In the genomic region with DNA sequence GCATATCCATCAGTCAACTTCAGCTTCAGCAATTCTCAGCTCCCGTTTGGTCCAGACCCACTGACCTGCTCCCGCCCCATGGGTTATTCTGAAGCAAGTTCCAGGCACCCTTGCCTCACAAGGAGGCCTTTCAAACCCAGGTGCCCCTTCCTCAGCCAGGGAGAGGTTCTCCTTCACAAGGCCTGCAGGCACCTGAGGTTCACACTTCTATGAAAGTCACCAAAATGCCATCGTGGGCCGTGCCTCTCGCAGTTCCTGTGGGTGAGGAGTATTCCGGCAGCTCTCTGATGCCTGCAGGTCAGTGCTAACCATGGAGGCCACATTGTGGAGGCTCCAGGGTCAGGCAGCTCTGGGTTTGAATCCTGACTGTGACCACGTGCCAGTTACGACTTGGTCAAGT, we compare ENCODE assay signal across 26 cellular contexts.
"Had no signal": no experiment of that assay in that cellular context is flagged by ENCODE, and none has a peak within 500 bp of the region (broad histone marks: within the 10 kb centered on the region; RNA-seq: fewer than 3 reads in every experiment).

No MANE protein-coding gene starts in this region.

- H3K27ac Mint-ChIP-seq: activated CD4-positive, alpha-beta T cell treated with anti-CD3 and anti-CD28 coated beads, Interleukin-2, amount 10 ng/mL, durations not matched to agents 24 days and 14 days; activated CD8-positive, alpha-beta memory T cell treated with anti-CD3 and anti-CD28 coated beads, Interleukin-2, amount 10 ng/mL, durations not matched to agents 7 days and 5 days; activated naive CD4-positive, alpha-beta T cell treated with anti-CD3 and anti-CD28 coated beads, Interleukin-2, amount 50 U/mL, for 72 hours; activated naive CD8-positive, alpha-beta T cell treated with anti-CD3 and anti-CD28 coated beads, Interleukin-2, amount 50 U/mL, for 24 hours; T-helper 1 cell treated with Interleukin-12 subunit alpha and Interleukin-12 subunit beta and Interleukin-4 antibody, amounts not matched to agents 30 μg/mL and 1 μg/mL, for 36 hours; WTC11 had no signal

- H3K36me3 Mint-ChIP-seq: activated CD8-positive, alpha-beta memory T cell treated with anti-CD3 and anti-CD28 coated beads, Interleukin-2, amount 10 ng/mL, durations not matched to agents 7 days and 5 days; activated naive CD4-positive, alpha-beta T cell treated with anti-CD3 and anti-CD28 coated beads, Interleukin-2, amount 50 U/mL, for 72 hours; WTC11 had no signal

- DNase-seq: activated CD4-positive, alpha-beta T cell treated with anti-CD3 and anti-CD28 coated beads for 1 hour; activated CD4-positive, alpha-beta T cell treated with anti-CD3 and anti-CD28 coated beads, Interleukin-2, amount 10 ng/mL, durations not matched to agents 24 days and 14 days; activated CD4-positive, alpha-beta T cell treated with anti-CD3 and anti-CD28 coated beads, Interleukin-2, amount 50 U/mL, for 48 hours; activated CD8-positive, alpha-beta memory T cell treated with anti-CD3 and anti-CD28 coated beads, Interleukin-2, amount 10 ng/mL, durations not matched to agents 7 days and 5 days; activated effector memory CD4-positive, alpha-beta T cell treated with anti-CD3 and anti-CD28 coated beads, Interleukin-2, amount 50 U/mL, for 16 hours; activated naive CD4-positive, alpha-beta T cell treated with Interleukin-2 at 50 U/mL for 16 hours; activated naive CD8-positive, alpha-beta T cell treated with anti-CD3 and anti-CD28 coated beads, Interleukin-2, amount 50 U/mL, for 24 hours; activated T-cell treated with anti-CD3 and anti-CD28 coated beads, Interleukin-2, amount 50 U/mL, for 4 hours; amniotic stem cell; body of pancreas; central memory CD4-positive, alpha-beta T cell; NCI-H1930; NCI-H2107; NCI-H2171 treated with DMSO at 0.1 percent for 48 hours; NCI-H345; NCI-H510A; NCI-H526 treated with DMSO at 0.1 percent for 48 hours; NCI-H82; PC-3; SHP77; T-helper 9 cell had no signal

- H3K9me3 Mint-ChIP-seq: activated CD4-positive, alpha-beta T cell treated with anti-CD3 and anti-CD28 coated beads, Interleukin-2, amount 10 ng/mL, durations not matched to agents 24 days and 14 days; activated naive CD4-positive, alpha-beta T cell treated with anti-CD3 and anti-CD28 coated beads, Interleukin-2, amount 50 U/mL, for 72 hours; activated naive CD8-positive, alpha-beta T cell treated with anti-CD3 and anti-CD28 coated beads, Interleukin-2, amount 50 U/mL, for 24 hours; activated T-cell treated with anti-CD3 and anti-CD28 coated beads, Interleukin-2, amount 50 U/mL, for 4 hours; T-helper 1 cell treated with Interleukin-12 subunit alpha and Interleukin-12 subunit beta and Interleukin-4 antibody, amounts not matched to agents 30 μg/mL and 1 μg/mL, for 36 hours; WTC11 had no signal

- H3K27me3 Mint-ChIP-seq: activated naive CD8-positive, alpha-beta T cell treated with anti-CD3 and anti-CD28 coated beads, Interleukin-2, amount 50 U/mL, for 24 hours had no signal

- H3K4me1 Mint-ChIP-seq: activated CD4-positive, alpha-beta T cell treated with anti-CD3 and anti-CD28 coated beads, Interleukin-2, amount 10 ng/mL, durations not matched to agents 24 days and 14 days had no signal

- H3K4me3 ChIP-seq: ascending aorta, body of pancreas, SJSA1 had no signal

- H3K27me3 ChIP-seq: ascending aorta, body of pancreas, SJSA1 had no signal

- H3K9me3 ChIP-seq: ascending aorta, body of pancreas, SJSA1 had no signal

- H3K4me1 ChIP-seq: ascending aorta, body of pancreas, SJSA1 had no signal

- H3K4me3 Mint-ChIP-seq: activated CD4-positive, alpha-beta T cell treated with anti-CD3 and anti-CD28 coated beads, Interleukin-2, amount 10 ng/mL, durations not matched to agents 24 days and 14 days; activated CD8-positive, alpha-beta memory T cell treated with anti-CD3 and anti-CD28 coated beads, Interleukin-2, amount 10 ng/mL, durations not matched to agents 7 days and 5 days; activated naive CD8-positive, alpha-beta T cell treated with anti-CD3 and anti-CD28 coated beads, Interleukin-2, amount 50 U/mL, for 24 hours; activated T-cell treated with anti-CD3 and anti-CD28 coated beads, Interleukin-2, amount 50 U/mL, for 4 hours; T-helper 1 cell treated with Interleukin-12 subunit alpha and Interleukin-12 subunit beta and Interleukin-4 antibody, amounts not matched to agents 30 μg/mL and 1 μg/mL, for 36 hours; WTC11 had no signal

- H3K27ac ChIP-seq: ascending aorta, body of pancreas, SJSA1 had no signal

- H3K36me3 ChIP-seq: ascending aorta, SJSA1 had no signal
